Comparison of ENCODE assay signal across 22 cellular contexts in the genomic region with DNA sequence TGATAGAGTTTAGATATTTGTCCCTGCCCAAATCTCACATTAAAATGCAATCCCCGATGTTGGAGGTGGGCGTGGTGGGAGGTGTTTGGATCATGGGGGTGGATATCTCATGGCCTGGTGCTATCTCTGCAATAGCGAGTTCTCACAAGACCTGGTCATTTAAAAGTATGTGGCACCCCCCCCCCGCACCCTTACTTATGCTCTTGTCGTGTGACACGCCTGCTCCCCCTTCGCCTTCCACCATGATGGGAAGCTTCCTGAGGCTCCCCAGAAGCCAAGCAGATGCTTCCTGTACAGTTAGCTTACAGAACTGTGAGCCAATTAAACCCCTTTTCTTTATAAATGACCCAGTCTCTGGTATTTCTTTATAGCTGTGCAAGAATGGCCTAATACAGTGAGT.
DNase-seq lines count a peak whose midpoint lies in the region; ATAC-seq and TF ChIP-seq lines count a peak whose summit lies in the region.
"Had no signal": no experiment of that assay in that cellular context is flagged by ENCODE, and none has a peak within 500 bp of the region (broad histone marks: within the 10 kb centered on the region; RNA-seq: fewer than 3 reads in every experiment).

No MANE protein-coding gene starts in this region.

- H3K4me3 Mint-ChIP-seq in activated T-cell treated with anti-CD3 and anti-CD28 coated beads, Interleukin-2, amount 50 U/mL, for 24 hours, result no peak overlapping the region

- TF ChIP-seq EP300 in transverse colon (IDR thresholded peaks at IDR 0.05; ENCODE audit: low read depth), result no peak

- no peaks in the 10 kb centered on the region for H3K36me3 Mint-ChIP-seq in activated T-cell treated with anti-CD3 and anti-CD28 coated beads, Interleukin-2, amount 50 U/mL, for 24 hours (ENCODE audit: low read depth)

- no peak for DNase-seq in left ventricle myocardium inferior
- DNase-seq in Right ventricle myocardium inferior (ENCODE audit: missing footprints), result no peak
- DNase-seq in caudate nucleus (lab: John Stamatoyannopoulos, UW), result no peak
- DNase-seq in transverse colon, result no peak
- no peak for DNase-seq in NCI-H345 treated with DMSO at 0.1 percent for 48 hours (lab: John Stamatoyannopoulos, UW; ENCODE audit: unreplicated experiment)
- DNase-seq in T1000 (lab: John Stamatoyannopoulos, UW), result no peak
- DNase-seq in activated T-cell treated with anti-CD3 and anti-CD28 coated beads, Interleukin-2, amount 50 U/mL, for 24 hours, result no peak
- DNase-seq: Calu3, DMS79 treated with DMSO at 0.1 percent for 48 hours, GF-D8, HCEC 1CT, NCI-H1092, NCI-H1436, NCI-H187, NCI-H2081 treated with DMSO at 0.1 percent for 48 hours, NCI-H2171 treated with DMSO at 0.1 percent for 48 hours, NCI-H345, NCI-H524 treated with DMSO at 0.1 percent for 48 hours, NCI-H774, SJCRH30 had no signal

- intact Hi-C loops in left ventricle myocardium inferior (cut with micrococcal nuclease) (no loop called here), Right ventricle myocardium inferior (cut with DNase I) (no loop called here), transverse colon (cut with DNase I; ENCODE audit: low total_unique reads) (loop anchor here (10.0 kb wide), 1 partner anchor 122 kb away; a partner anchor contains a TSS)

- no peak overlapping the region for H3K27ac Mint-ChIP-seq in activated T-cell treated with anti-CD3 and anti-CD28 coated beads, Interleukin-2, amount 50 U/mL, for 24 hours

- H3K4me1 ChIP-seq in left ventricle myocardium inferior (peaks cover 100% of the 10 kb centered on the region), rectal smooth muscle tissue (ENCODE audit: control insufficient read depth, insufficient read depth, low read length) (peaks cover 73% of the 10 kb centered on the region), transverse colon (peaks cover 11 to 51% (median 27%) of the 10 kb centered on the region in 4 donors)

- H3K36me3 ChIP-seq in left ventricle myocardium inferior, result peaks cover 1% of the 10 kb centered on the region
- H3K36me3 ChIP-seq in rectal smooth muscle tissue (ENCODE audit: control insufficient read depth, insufficient read depth, low read length), result peaks cover 2% of the 10 kb centered on the region
- H3K36me3 ChIP-seq in transverse colon, result no peaks in the 10 kb centered on the region
- H3K36me3 ChIP-seq: SJCRH30 had no signal

- no peak overlapping the region for H3K9ac ChIP-seq in rectal smooth muscle tissue (ENCODE audit: low read length)

- TF ChIP-seq CTCF in left ventricle myocardium inferior (IDR thresholded peaks at IDR 0.05; ENCODE audit: borderline replicate concordance), result no peak
- TF ChIP-seq CTCF in transverse colon (IDR thresholded peaks at IDR 0.05), result no peak

- H3K27ac ChIP-seq in left ventricle myocardium inferior (replicated peaks), result peak overlapping the region; percentile 92
- peak overlapping the region; percentile 14 for H3K27ac ChIP-seq in caudate nucleus (ENCODE audit: low read depth, low read length)
- H3K27ac ChIP-seq in rectal smooth muscle tissue (ENCODE audit: low read depth, low read length), result peak overlapping the region; percentile 75
- H3K27ac ChIP-seq in transverse colon, result peak overlapping the region; percentile 43 to 89 (median 88)
- H3K27ac ChIP-seq: HL-60, SJCRH30 had no signal

- peaks cover 7% of the 10 kb centered on the region for H3K4me1 Mint-ChIP-seq in activated T-cell treated with anti-CD3 and anti-CD28 coated beads, Interleukin-2, amount 50 U/mL, for 24 hours (ENCODE audit: low read depth)

- in situ Hi-C loops in transverse colon (cut with MboI; ENCODE audit: low pct_ligation_motif_present in 1 of 4, low pct_unique_long_range_greater_than_20kb in 1 of 4, low sequenced_read_pairs in 3 of 4), result loop anchor here in 1 of 4 donors (25.0 kb wide), 1 partner anchor 395 kb away; no protein-coding TSS in a partner anchor

- H3K4me3 ChIP-seq in left ventricle myocardium inferior, result no peak overlapping the region
- no peak overlapping the region for H3K4me3 ChIP-seq in rectal smooth muscle tissue (ENCODE audit: low read length)
- H3K4me3 ChIP-seq in transverse colon, result no peak overlapping the region
- H3K4me3 ChIP-seq: SJCRH30 had no signal

- WGBS in transverse colon (ENCODE audit: low coverage in 1 of 2), 2 donors, result 88% methylated on average over 6 of the region's 7 CpGs; no CpG with 5 or more reads in 1 of the 2 donors

- peaks cover 11% of the 10 kb centered on the region for H3K27me3 Mint-ChIP-seq in activated T-cell treated with anti-CD3 and anti-CD28 coated beads, Interleukin-2, amount 50 U/mL, for 24 hours

- H3K9me3 ChIP-seq in left ventricle myocardium inferior (replicated peaks) (no peaks in the 10 kb centered on the region), transverse colon (no peaks in the 10 kb centered on the region)
- H3K9me3 ChIP-seq: SJCRH30 had no signal

- TF ChIP-seq POLR2A in transverse colon (IDR thresholded peaks at IDR 0.05), result no peak

- no peaks in the 10 kb centered on the region for H3K27me3 ChIP-seq in left ventricle myocardium inferior (ENCODE audit: low read depth)
- H3K27me3 ChIP-seq in rectal smooth muscle tissue (ENCODE audit: control insufficient read depth, insufficient read depth, low read length), result no peaks in the 10 kb centered on the region
- no peaks in the 10 kb centered on the region for H3K27me3 ChIP-seq in transverse colon
- H3K27me3 ChIP-seq: SJCRH30 had no signal

- H3K9me3 Mint-ChIP-seq in activated T-cell treated with anti-CD3 and anti-CD28 coated beads, Interleukin-2, amount 50 U/mL, for 24 hours, result no peaks in the 10 kb centered on the region

- no peak for ATAC-seq in Right ventricle myocardium inferior

Comparison
In these comparisons a context has a peak if more than half of its experiments do, and no peak if none do; other contexts are left out.
1. H3K27ac ChIP-seq: peak in every context shown above with its lines; median percentile 92 in left ventricle myocardium inferior; 88 in transverse colon; 75 in rectal smooth muscle tissue; 14 in caudate nucleus.